22 cellular contexts compared by ENCODE assay signal in genomic region chr12:87413784-87414183, GRCh38.
DNase-seq lines count a peak whose midpoint lies in the region; TF ChIP-seq lines count a peak whose summit lies in the region.
"Had no signal": no experiment of that assay in that cellular context is flagged by ENCODE, and none has a peak within 500 bp of the region (broad histone marks: within the 10 kb centered on the region; RNA-seq: fewer than 3 reads in every experiment).

No MANE protein-coding gene starts in this region.

- POLR2A ChIA-PET in activated CD4-positive, alpha-beta memory T cell treated with anti-CD3 and anti-CD28 coated beads, Interleukin-2, amount 10 ng/mL, durations not matched to agents 7 days and 5 days (lab: Charles Lee): no interaction called here

- no peak overlapping the region for H3K9ac ChIP-seq in adipocyte (ENCODE audit: low read length)
- H3K9ac ChIP-seq: BLaER1 treated with 17β-estradiol and CSF1 and Interleukin-3, amounts not matched to agents 10 nM and 100 nM had no signal

- DNase-seq in NCI-H1105 (lab: John Stamatoyannopoulos, UW): peak; percentile 37
- peak; percentile 76 for DNase-seq in adipocyte (ENCODE audit: low read depth)
- peak; percentile 21 for DNase-seq in fibroblast of the conjunctiva (ENCODE audit: low read depth)
- peak; percentile 25 for DNase-seq in skeletal muscle cell (ENCODE audit: low read depth)
- no peak for DNase-seq in activated CD4-positive, alpha-beta memory T cell treated with anti-CD3 and anti-CD28 coated beads, Interleukin-2, amount 10 ng/mL, durations not matched to agents 7 days and 5 days
- DNase-seq in suprapubic skin (ENCODE audit: low spot score in 2 of 2): no peak
- no peak for DNase-seq in DMS114 treated with DMSO at 0.1 percent for 48 hours (lab: John Stamatoyannopoulos, UW; ENCODE audit: unreplicated experiment)
- DNase-seq: activated gamma-delta T cell; body of pancreas; effector CD8-positive, alpha-beta T cell; gastrocnemius medialis; immature natural killer cell; Kasumi-1; mesendoderm; NCI-H146; NCI-H774; RPMI8226; sigmoid colon; stimulated activated CD4-positive, alpha-beta T cell treated with anti-CD3 and anti-CD28 coated beads, Interleukin-4, amount 100 ng/mL, for 1 hour; thyroid gland had no signal

- no peak overlapping the region for H3K4me3 ChIP-seq in adipocyte (ENCODE audit: low read length)
- H3K4me3 ChIP-seq in skeletal muscle cell (ENCODE audit: low read depth, low read length): no peak overlapping the region
- H3K4me3 ChIP-seq in suprapubic skin: no peak overlapping the region
- H3K4me3 ChIP-seq: BLaER1 treated with 17β-estradiol and CSF1 and Interleukin-3, amounts not matched to agents 10 nM and 100 nM; body of pancreas; gastrocnemius medialis; sigmoid colon; thyroid gland had no signal

- CTCF ChIA-PET in activated CD4-positive, alpha-beta memory T cell treated with anti-CD3 and anti-CD28 coated beads, Interleukin-2, amount 10 ng/mL, durations not matched to agents 7 days and 5 days (lab: Charles Lee): no interaction called here

- peaks cover 20% of the 10 kb centered on the region for H3K9me3 Mint-ChIP-seq in activated CD4-positive, alpha-beta memory T cell treated with anti-CD3 and anti-CD28 coated beads, Interleukin-2, amount 10 ng/mL, durations not matched to agents 7 days and 5 days

- H3K27me3 Mint-ChIP-seq in activated CD4-positive, alpha-beta memory T cell treated with anti-CD3 and anti-CD28 coated beads, Interleukin-2, amount 10 ng/mL, durations not matched to agents 7 days and 5 days: no peaks in the 10 kb centered on the region

- TF ChIP-seq CTCF in suprapubic skin (IDR thresholded peaks at IDR 0.05): no peak

- TF ChIP-seq POLR2A in suprapubic skin (IDR thresholded peaks at IDR 0.05): no peak

- H3K27me3 ChIP-seq in adipocyte (replicated peaks; ENCODE audit: control insufficient read depth, insufficient read depth, low read length) (no peaks in the 10 kb centered on the region), suprapubic skin (no peaks in the 10 kb centered on the region)
- H3K27me3 ChIP-seq: BLaER1 treated with 17β-estradiol and CSF1 and Interleukin-3, amounts not matched to agents 10 nM and 100 nM; body of pancreas; gastrocnemius medialis; sigmoid colon; thyroid gland had no signal

- H3K4me3 Mint-ChIP-seq in activated CD4-positive, alpha-beta memory T cell treated with anti-CD3 and anti-CD28 coated beads, Interleukin-2, amount 10 ng/mL, durations not matched to agents 7 days and 5 days: no peak overlapping the region
- H3K4me3 Mint-ChIP-seq: immature natural killer cell, WTC11 had no signal

- TF ChIP-seq EP300 in suprapubic skin (IDR thresholded peaks at IDR 0.05): no peak

- WGBS in suprapubic skin: 43% methylated on average over 2 of the region's 2 CpGs

- H3K27ac ChIP-seq in suprapubic skin: no peak overlapping the region
- H3K27ac ChIP-seq: BLaER1 treated with 17β-estradiol and CSF1 and Interleukin-3, amounts not matched to agents 10 nM and 100 nM; body of pancreas; gastrocnemius medialis; sigmoid colon; thyroid gland had no signal

- H3K36me3 Mint-ChIP-seq in activated CD4-positive, alpha-beta memory T cell treated with anti-CD3 and anti-CD28 coated beads, Interleukin-2, amount 10 ng/mL, durations not matched to agents 7 days and 5 days (ENCODE audit: low read depth): no peaks in the 10 kb centered on the region
- H3K36me3 Mint-ChIP-seq: immature natural killer cell had no signal

- no peak overlapping the region for H3K27ac Mint-ChIP-seq in activated CD4-positive, alpha-beta memory T cell treated with anti-CD3 and anti-CD28 coated beads, Interleukin-2, amount 10 ng/mL, durations not matched to agents 7 days and 5 days
- H3K27ac Mint-ChIP-seq: immature natural killer cell, WTC11 had no signal

- H3K4me1 Mint-ChIP-seq in activated CD4-positive, alpha-beta memory T cell treated with anti-CD3 and anti-CD28 coated beads, Interleukin-2, amount 10 ng/mL, durations not matched to agents 7 days and 5 days: no peaks in the 10 kb centered on the region
- H3K4me1 Mint-ChIP-seq: immature natural killer cell had no signal

- no peaks in the 10 kb centered on the region for H3K4me1 ChIP-seq in adipocyte (ENCODE audit: control insufficient read depth, insufficient read depth, low read length)
- no peaks in the 10 kb centered on the region for H3K4me1 ChIP-seq in suprapubic skin
- H3K4me1 ChIP-seq: BLaER1 treated with 17β-estradiol and CSF1 and Interleukin-3, amounts not matched to agents 10 nM and 100 nM; body of pancreas; gastrocnemius medialis; sigmoid colon; thyroid gland had no signal

- no peaks in the 10 kb centered on the region for H3K9me3 ChIP-seq in adipocyte (ENCODE audit: control insufficient read depth, low read length)
- peaks cover 4% of the 10 kb centered on the region for H3K9me3 ChIP-seq in suprapubic skin
- H3K9me3 ChIP-seq: body of pancreas, gastrocnemius medialis, sigmoid colon, thyroid gland had no signal

- no peaks in the 10 kb centered on the region for H3K36me3 ChIP-seq in adipocyte (ENCODE audit: control insufficient read depth, insufficient read depth, low read length, severe bottlenecking)
- H3K36me3 ChIP-seq in suprapubic skin: no peaks in the 10 kb centered on the region
- H3K36me3 ChIP-seq: BLaER1 treated with 17β-estradiol and CSF1 and Interleukin-3, amounts not matched to agents 10 nM and 100 nM; gastrocnemius medialis; sigmoid colon; thyroid gland had no signal

Comparison
In these comparisons a context has a peak if more than half of its experiments do, and no peak if none do; other contexts are left out.
1. DNase-seq: peak in NCI-H1105 (single experiment), adipocyte (single experiment), fibroblast of the conjunctiva (single experiment) and skeletal muscle cell (single experiment); none in activated CD4-positive, alpha-beta memory T cell treated with anti-CD3 and anti-CD28 coated beads, Interleukin-2, amount 10 ng/mL, durations not matched to agents 7 days and 5 days (single experiment), suprapubic skin (0 of 2) and DMS114 treated with DMSO at 0.1 percent for 48 hours (single experiment).